Comparison of ENCODE assay signal across 26 cellular contexts in the genomic region with DNA sequence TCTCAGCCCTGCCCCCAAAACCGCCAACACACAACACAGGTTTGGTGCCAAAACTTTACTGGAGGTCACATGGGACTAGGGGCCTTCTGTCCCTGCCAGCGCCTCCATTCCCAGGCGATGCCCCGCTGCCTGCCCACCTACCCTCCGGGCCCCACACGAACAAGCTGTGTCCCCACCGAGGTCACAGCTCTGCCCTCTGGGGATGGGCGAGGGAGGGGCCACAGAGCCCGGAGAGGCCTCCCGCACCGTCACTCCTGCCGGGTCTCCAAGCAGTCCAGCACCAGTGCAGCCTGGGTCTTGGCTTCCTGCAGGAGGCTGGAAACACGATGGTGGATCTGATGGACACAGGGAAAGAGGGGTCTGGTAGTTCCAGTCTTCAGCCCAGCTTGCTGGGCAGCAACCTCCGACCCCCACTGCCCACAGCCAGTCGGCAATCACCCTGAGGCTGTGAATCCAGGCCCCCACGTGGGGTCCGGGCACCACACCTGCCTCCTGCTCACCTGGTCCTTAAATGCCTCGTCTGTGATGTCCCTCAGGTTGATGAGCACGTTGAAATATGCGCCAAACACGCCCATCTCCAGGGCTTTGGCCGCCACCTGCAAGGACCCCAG. TPM values are rescaled to one million over a fixed set of nuclear protein-coding genes. Genes with fewer than 3 reads are reported as not detected.
"Had no signal": no experiment of that assay in that cellular context is flagged by ENCODE, and none has a peak within 500 bp of the region (broad histone marks: within the 10 kb centered on the region; RNA-seq: fewer than 3 reads in every experiment).

No MANE protein-coding gene starts in this region.

- H3K9me3 ChIP-seq: SJSA1 had no signal

- H3K4me1 ChIP-seq: SJSA1 had no signal

- H3K27ac ChIP-seq: SJSA1, SK-N-MC had no signal

- DNase-seq: KBM-7; NCI-H1092; NCI-H1105 treated with DMSO at 0.1 percent for 48 hours; NCI-H1417 treated with DMSO at 0.1 percent for 48 hours; NCI-H146; NCI-H1694 treated with DMSO at 0.1 percent for 48 hours; NCI-H2029; NCI-H2081 treated with DMSO at 0.1 percent for 48 hours; NCI-H2171; NCI-H226; NCI-H446; NCI-H510A; NCI-H524 treated with DMSO at 0.1 percent for 48 hours; NCI-H69; NCI-H774; NK-92 treated with Interleukin-12 subunit alpha and Interleukin-12 subunit beta, amount 100 ng/mL, for 24 hours; Right ventricle myocardium superior; RPMI8226; SIG-M5 had no signal

- H3K4me3 ChIP-seq: SJSA1, SK-N-MC had no signal

- FAIRE-seq: RCC 7860 had no signal

RNA-seq across cellular contexts. Expression of a gene that starts 18.5 kb away (rescaled TPM):
- total RNA-seq: LHCN-M2, MCF 10A, SJSA1 had no signal
- polyA plus RNA-seq: IgD-negative memory B cell had no signal

RNA-seq across cellular contexts. Expression of a gene that starts 38.9 kb away (rescaled TPM):
- total RNA-seq: HT-29 had no signal
